1 cellular context compared by ENCODE assay signal in genomic region chr4:123158576-123158975, GRCh38.
TF ChIP-seq lines count a peak whose summit lies in the region.

No MANE protein-coding gene starts in this region.

TF ChIP-seq in H1, 55 proteins besides CTCF, POLR2A, EP300 and RAD21 (continued from another document):
- peak; percentile 24 for TF ChIP-seq CHD7 (IDR thresholded peaks at IDR 0.05; ENCODE audit: insufficient replicate concordance, low read length)
- TF ChIP-seq GABPA (IDR thresholded peaks at IDR 0.05; ENCODE audit: borderline replicate concordance, insufficient read depth, low read length) = no peak
- no peak for TF ChIP-seq ATF2 (IDR thresholded peaks at IDR 0.05; ENCODE audit: low read length)
- TF ChIP-seq SRF (IDR thresholded peaks at IDR 0.05; ENCODE audit: low read depth, low read length) = no peak
- no peak for TF ChIP-seq BRCA1 (IDR thresholded peaks at IDR 0.05; ENCODE audit: low read depth, low read length)
- 0 out of 2 replicates have a peak, but pooled peaks have one; percentile 25 for TF ChIP-seq MAFK (IDR thresholded peaks at IDR 0.05; ENCODE audit: low read depth, low read length)
- no peak for TF ChIP-seq SP4 (IDR thresholded peaks at IDR 0.05; ENCODE audit: low read length)
- TF ChIP-seq TEAD4 (IDR thresholded peaks at IDR 0.05; ENCODE audit: low read depth, low read length) = peak; percentile 67
- TF ChIP-seq JUND (IDR thresholded peaks at IDR 0.05; ENCODE audit: low read length) = no peak
- no peak for TF ChIP-seq BCL11A (IDR thresholded peaks at IDR 0.05; ENCODE audit: low read depth in 2 of 2, low read length in 2 of 2)
- TF ChIP-seq GTF2F1 (IDR thresholded peaks at IDR 0.05; ENCODE audit: borderline replicate concordance, low read depth, low read length) = no peak
- TF ChIP-seq PHF8 (conservative IDR thresholded peaks at IDR 0.05; ENCODE audit: low read depth, low read length) = no peak
- no peak for TF ChIP-seq KDM1A (IDR thresholded peaks at IDR 0.05; ENCODE audit: borderline replicate concordance, low read length)
- no peak for TF ChIP-seq TCF12 (IDR thresholded peaks at IDR 0.05; ENCODE audit: low read depth, low read length)
- TF ChIP-seq CHD1 (IDR thresholded peaks at IDR 0.05; ENCODE audit: low read depth, low read length) = no peak
- TF ChIP-seq SIRT6 (IDR thresholded peaks at IDR 0.05; ENCODE audit: low read length) = no peak
